ENCODE assay signal across 27 cellular contexts in genomic region chr9:129161534-129161837, GRCh38.
"Had no signal": no experiment of that assay in that cellular context is flagged by ENCODE, and none has a peak within 500 bp of the region (broad histone marks: within the 10 kb centered on the region; RNA-seq: fewer than 3 reads in every experiment).

No MANE protein-coding gene starts in this region.

- H3K4me3 Mint-ChIP-seq: activated CD4-positive, alpha-beta memory T cell treated with anti-CD3 and anti-CD28 coated beads, Interleukin-2, amount 10 ng/mL, durations not matched to agents 7 days and 5 days; activated CD4-positive, alpha-beta T cell treated with anti-CD3 and anti-CD28 coated beads, Interleukin-2, amount 10 ng/mL, durations not matched to agents 24 days and 14 days; activated naive CD4-positive, alpha-beta T cell treated with anti-CD3 and anti-CD28 coated beads, Interleukin-2, amount 50 U/mL, for 24 hours; activated T-helper 1 cell treated with anti-CD3 and anti-CD28 coated beads, Interleukin-12 subunit alpha, Interleukin-12 subunit beta, Interleukin-2, Interleukin-4 antibody, amounts not matched to agents 30 ng/mL and 10 ng/mL and 1 ng/mL, durations not matched to agents 14 hours and 24 hours and 36 hours; central memory CD8-positive, alpha-beta T cell; effector memory CD8-positive, alpha-beta T cell had no signal

- H3K27me3 Mint-ChIP-seq: activated CD4-positive, alpha-beta memory T cell treated with anti-CD3 and anti-CD28 coated beads, Interleukin-2, amount 10 ng/mL, durations not matched to agents 7 days and 5 days; activated CD4-positive, alpha-beta T cell treated with anti-CD3 and anti-CD28 coated beads, Interleukin-2, amount 10 ng/mL, durations not matched to agents 24 days and 14 days; activated naive CD4-positive, alpha-beta T cell treated with anti-CD3 and anti-CD28 coated beads, Interleukin-2, amount 50 U/mL, for 24 hours; central memory CD8-positive, alpha-beta T cell; effector memory CD8-positive, alpha-beta T cell had no signal

- H3K9me3 Mint-ChIP-seq: activated CD4-positive, alpha-beta memory T cell treated with anti-CD3 and anti-CD28 coated beads, Interleukin-2, amount 10 ng/mL, durations not matched to agents 7 days and 5 days; activated CD4-positive, alpha-beta T cell treated with anti-CD3 and anti-CD28 coated beads, Interleukin-2, amount 10 ng/mL, durations not matched to agents 24 days and 14 days; activated naive CD4-positive, alpha-beta T cell treated with anti-CD3 and anti-CD28 coated beads, Interleukin-2, amount 50 U/mL, for 24 hours; activated T-helper 1 cell treated with anti-CD3 and anti-CD28 coated beads, Interleukin-12 subunit alpha, Interleukin-12 subunit beta, Interleukin-2, Interleukin-4 antibody, amounts not matched to agents 30 ng/mL and 10 ng/mL and 1 ng/mL, durations not matched to agents 14 hours and 24 hours and 36 hours; central memory CD8-positive, alpha-beta T cell; effector memory CD8-positive, alpha-beta T cell had no signal

- H3K27ac ChIP-seq: colonic mucosa, dorsolateral prefrontal cortex, esophagus squamous epithelium, gastroesophageal sphincter, testis, upper lobe of right lung had no signal

- H3K4me3 ChIP-seq: colonic mucosa, dorsolateral prefrontal cortex, esophagus squamous epithelium, gastroesophageal sphincter, mucosa of descending colon, smooth muscle cell, testis, upper lobe of right lung had no signal

- H3K27ac Mint-ChIP-seq: activated CD4-positive, alpha-beta memory T cell treated with anti-CD3 and anti-CD28 coated beads, Interleukin-2, amount 10 ng/mL, durations not matched to agents 7 days and 5 days; activated CD4-positive, alpha-beta T cell treated with anti-CD3 and anti-CD28 coated beads, Interleukin-2, amount 10 ng/mL, durations not matched to agents 24 days and 14 days; activated naive CD4-positive, alpha-beta T cell treated with anti-CD3 and anti-CD28 coated beads, Interleukin-2, amount 50 U/mL, for 24 hours; activated T-helper 1 cell treated with anti-CD3 and anti-CD28 coated beads, Interleukin-12 subunit alpha, Interleukin-12 subunit beta, Interleukin-2, Interleukin-4 antibody, amounts not matched to agents 30 ng/mL and 10 ng/mL and 1 ng/mL, durations not matched to agents 14 hours and 24 hours and 36 hours had no signal

- ATAC-seq: activated CD4-positive, CD25-positive, alpha-beta regulatory T cell treated with anti-CD3 and anti-CD28 coated beads, Interleukin-2, amount 50 U/mL, for 24 hours; effector memory CD8-positive, alpha-beta T cell; gastroesophageal sphincter; left ventricle myocardium superior; mucosa of descending colon; sciatic nerve had no signal

- DNase-seq: activated CD4-positive, alpha-beta memory T cell treated with anti-CD3 and anti-CD28 coated beads, Interleukin-2, amount 10 ng/mL, durations not matched to agents 7 days and 5 days; activated CD4-positive, alpha-beta T cell treated with anti-CD3 and anti-CD28 coated beads, Interleukin-2, amount 10 ng/mL, durations not matched to agents 24 days and 14 days; activated gamma-delta T cell treated with Interleukin-2 at 50 U/mL for 16 hours; colonic mucosa; dorsolateral prefrontal cortex; effector memory CD8-positive, alpha-beta T cell; esophagus squamous epithelium; head of caudate nucleus; left ventricle myocardium superior; mammary epithelial cell; mucosa of descending colon; occipital lobe; stimulated activated CD4-positive, alpha-beta T cell treated with anti-CD3 and anti-CD28 coated beads, Interleukin-15, amount 100 ng/mL, for 24 hours; stimulated activated CD8-positive, alpha-beta memory T cell treated with anti-CD3 and anti-CD28 coated beads, Interleukin-4, amount 100 ng/mL, for 48 hours; stimulated activated naive CD4-positive, alpha-beta T cell; SW 1271; T-helper 2 cell; testis; upper lobe of right lung had no signal

- H3K4me1 Mint-ChIP-seq: activated CD4-positive, alpha-beta T cell treated with anti-CD3 and anti-CD28 coated beads, Interleukin-2, amount 10 ng/mL, durations not matched to agents 24 days and 14 days; activated naive CD4-positive, alpha-beta T cell treated with anti-CD3 and anti-CD28 coated beads, Interleukin-2, amount 50 U/mL, for 24 hours; central memory CD8-positive, alpha-beta T cell had no signal

- H3K4me2 ChIP-seq: smooth muscle cell had no signal

- H3K36me3 ChIP-seq: breast epithelium, colonic mucosa, esophagus squamous epithelium, gastroesophageal sphincter, upper lobe of right lung had no signal

- H3K27me3 ChIP-seq: breast epithelium, colonic mucosa, dorsolateral prefrontal cortex, esophagus squamous epithelium, gastroesophageal sphincter, testis, upper lobe of right lung had no signal

- H3K9me3 ChIP-seq: breast epithelium, colonic mucosa, esophagus squamous epithelium, gastroesophageal sphincter, mucosa of descending colon, testis, upper lobe of right lung had no signal
